ENCODE assay signal across 1 cellular context in the genomic region with DNA sequence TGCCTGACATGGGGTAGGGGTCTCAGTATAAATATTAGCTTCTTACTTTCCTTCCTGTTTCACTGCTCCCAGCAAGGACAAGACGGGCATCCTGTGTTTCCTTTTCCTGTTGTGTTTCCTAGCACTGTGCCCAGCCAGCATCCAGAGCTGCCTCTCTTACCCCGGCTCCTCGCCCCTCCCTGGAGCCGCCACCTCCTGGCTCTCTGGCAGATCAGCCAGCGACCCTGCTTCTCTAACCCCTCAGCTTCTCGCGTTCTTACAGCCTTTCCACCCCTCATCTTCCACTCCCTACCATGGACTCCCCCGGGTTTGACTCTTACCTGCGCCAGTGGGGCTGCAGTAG.
A peak's percentile ranks its signal among the peaks of the same experiment; 100 is the strongest.
TF ChIP-seq lines count a peak whose summit lies in the region.

No MANE protein-coding gene starts in this region.

TF ChIP-seq in K562, 482 proteins besides CTCF, POLR2A, EP300 and RAD21:
- TF ChIP-seq POLR2G (IDR thresholded peaks at IDR 0.05; ENCODE audit: low read depth, low read length) (peak; percentile 44; the same call in 1 of the 2 replicates), CEBPB (tag; IDR thresholded peaks at IDR 0.05) (no peak), ETV1 (tag; conservative IDR thresholded peaks at IDR 0.05; ENCODE audit: low read depth) (no peak)
TF ChIP-seq in K562: peak in this region for 1.
